ENCODE assay signal across 8 cellular contexts in genomic region chr16:85168732-85169256, GRCh38. TPM values are rescaled to one million over a fixed set of nuclear protein-coding genes. Genes with fewer than 3 reads are reported as not detected.
A peak's percentile ranks its signal among the peaks of the same experiment; 100 is the strongest.
DNase-seq lines count a peak whose midpoint lies in the region; FAIRE-seq lines count a peak whose summit lies in the region.

No MANE protein-coding gene starts in this region.

- no peak for FAIRE-seq in frontal cortex (lab: Jason Lieb, UNC)

- DNase-seq in NCI-H345 (lab: John Stamatoyannopoulos, UW), result peak; percentile 23
- no peak for DNase-seq in NCI-H345 treated with DMSO at 0.1 percent for 48 hours (lab: John Stamatoyannopoulos, UW; ENCODE audit: unreplicated experiment)
- peak; percentile 41 for DNase-seq in RPMI8226
- DNase-seq in frontal cortex (ENCODE audit: low spot score in 2 of 2), result peak; percentile 81 to 84
- DNase-seq in retina, result peak; percentile 79
- no peak for DNase-seq in DMS114 treated with DMSO at 0.1 percent for 48 hours (lab: John Stamatoyannopoulos, UW; ENCODE audit: unreplicated experiment)
- DNase-seq in HK-2 (ENCODE audit: unreplicated experiment), result no peak
- DNase-seq in DMS153 treated with DMSO at 0.1 percent for 48 hours (lab: John Stamatoyannopoulos, UW; ENCODE audit: unreplicated experiment), result no peak

RNA-seq across cellular contexts. Expression of gene CIBAR2, which starts 56.5 kb away (rescaled TPM):
- total RNA-seq in frontal cortex, result 0.41 TPM

Comparison
In these comparisons a context has a peak if more than half of its experiments do, and no peak if none do; other contexts are left out.
1. DNase-seq: peak in NCI-H345 (single experiment), RPMI8226 (single experiment), frontal cortex (2 of 2) and retina (single experiment); none in NCI-H345 treated with DMSO at 0.1 percent for 48 hours (single experiment), DMS114 treated with DMSO at 0.1 percent for 48 hours (single experiment), HK-2 (single experiment) and DMS153 treated with DMSO at 0.1 percent for 48 hours (single experiment).